Comparison of ENCODE assay signal across 25 cellular contexts in the genomic region with DNA sequence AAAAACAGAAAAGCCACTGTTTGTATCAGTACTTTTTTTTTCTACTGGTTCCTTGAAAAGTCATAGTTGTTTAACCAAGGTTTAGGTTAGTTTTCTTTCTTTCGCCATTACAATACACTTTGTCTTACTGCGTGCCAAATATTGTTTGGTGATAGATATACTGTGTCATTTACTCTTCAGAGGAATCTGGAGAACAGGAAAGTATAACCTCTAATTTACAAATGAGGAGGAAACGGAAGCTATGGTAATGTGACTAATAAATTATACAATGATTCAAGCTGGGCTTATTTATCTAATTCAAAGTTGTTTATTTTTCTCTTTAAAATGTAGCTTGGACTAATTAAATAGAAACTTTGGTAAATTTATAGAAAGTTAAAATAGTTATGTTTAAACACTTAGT.
"Had no signal": no experiment of that assay in that cellular context is flagged by ENCODE, and none has a peak within 500 bp of the region (broad histone marks: within the 10 kb centered on the region; RNA-seq: fewer than 3 reads in every experiment).

No MANE protein-coding gene starts in this region.

- H3K27ac Mint-ChIP-seq: activated CD4-positive, alpha-beta memory T cell treated with anti-CD3 and anti-CD28 coated beads for 36 hours; activated naive CD4-positive, alpha-beta T cell treated with anti-CD3 and anti-CD28 coated beads for 36 hours; activated T-cell treated with anti-CD3 and anti-CD28 coated beads, Interleukin-2, amount 50 U/mL, for 72 hours; brain; naive thymus-derived CD4-positive, alpha-beta T cell; stimulated activated memory B cell treated with anti-CD40 and anti-IgM and Interleukin-4, amounts not matched to agents 10 μg/mL and 1 μg/mL and 100 μg/mL, for 72 hours had no signal

- H3K27me3 Mint-ChIP-seq: activated CD4-positive, alpha-beta memory T cell treated with anti-CD3 and anti-CD28 coated beads for 36 hours; naive thymus-derived CD4-positive, alpha-beta T cell; stimulated activated memory B cell treated with anti-CD40 and anti-IgM and Interleukin-4, amounts not matched to agents 10 μg/mL and 1 μg/mL and 100 μg/mL, for 72 hours had no signal

- H3K27me3 ChIP-seq: esophagus squamous epithelium, gastrocnemius medialis, stomach, suprapubic skin, transverse colon, uterus had no signal

- H3K4me3 Mint-ChIP-seq: activated CD4-positive, alpha-beta memory T cell treated with anti-CD3 and anti-CD28 coated beads for 36 hours; activated naive CD4-positive, alpha-beta T cell treated with anti-CD3 and anti-CD28 coated beads for 36 hours; activated T-cell treated with anti-CD3 and anti-CD28 coated beads, Interleukin-2, amount 50 U/mL, for 72 hours; brain; naive thymus-derived CD4-positive, alpha-beta T cell; neural crest cell; stimulated activated memory B cell treated with anti-CD40 and anti-IgM and Interleukin-4, amounts not matched to agents 10 μg/mL and 1 μg/mL and 100 μg/mL, for 72 hours had no signal

- H3K4me1 Mint-ChIP-seq: brain; naive thymus-derived CD4-positive, alpha-beta T cell; neural crest cell; stimulated activated memory B cell treated with anti-CD40 and anti-IgM and Interleukin-4, amounts not matched to agents 10 μg/mL and 1 μg/mL and 100 μg/mL, for 72 hours had no signal

- H3K27ac ChIP-seq: esophagus squamous epithelium, gastrocnemius medialis, suprapubic skin, transverse colon, uterus had no signal

- ATAC-seq: activated T-cell treated with anti-CD3 and anti-CD28 coated beads, Interleukin-2, amount 50 U/mL, for 72 hours; gastrocnemius medialis; left colon; naive thymus-derived CD4-positive, alpha-beta T cell; sciatic nerve; stimulated activated memory B cell treated with anti-CD40 and anti-IgM and Interleukin-4, amounts not matched to agents 10 μg/mL and 1 μg/mL and 100 μg/mL, for 72 hours had no signal

- H3K36me3 ChIP-seq: esophagus squamous epithelium, gastrocnemius medialis, stomach, suprapubic skin, transverse colon, uterus had no signal

- H3K4me3 ChIP-seq: esophagus squamous epithelium, gastrocnemius medialis, stomach, suprapubic skin, transverse colon, uterus had no signal

- H3K4me1 ChIP-seq: esophagus squamous epithelium, gastrocnemius medialis, stomach, suprapubic skin, transverse colon, uterus had no signal

- DNase-seq: activated CD4-positive, alpha-beta memory T cell treated with anti-CD3 and anti-CD28 coated beads for 36 hours; activated CD4-positive, alpha-beta T cell treated with anti-CD3 and anti-CD28 coated beads for 48 hours; activated effector memory CD4-positive, alpha-beta T cell treated with Interleukin-2 at 50 U/mL for 16 hours; activated naive CD4-positive, alpha-beta T cell treated with anti-CD3 and anti-CD28 coated beads for 36 hours; activated T-cell treated with anti-CD3 and anti-CD28 coated beads, Interleukin-2, amount 50 U/mL, for 72 hours; central memory CD4-positive, alpha-beta T cell; dermis blood vessel endothelial cell; effector CD8-positive, alpha-beta T cell; esophagus squamous epithelium; gastrocnemius medialis; head of caudate nucleus; left colon; naive thymus-derived CD4-positive, alpha-beta T cell; occipital lobe; posterior cingulate gyrus; small intestine; stimulated activated CD4-positive, alpha-beta T cell treated with anti-CD3 and anti-CD28 coated beads, Interleukin-15, amount 100 ng/mL, for 24 hours; stomach; transverse colon; uterus had no signal

- H3K36me3 Mint-ChIP-seq: activated CD4-positive, alpha-beta memory T cell treated with anti-CD3 and anti-CD28 coated beads for 36 hours; brain; naive thymus-derived CD4-positive, alpha-beta T cell; stimulated activated memory B cell treated with anti-CD40 and anti-IgM and Interleukin-4, amounts not matched to agents 10 μg/mL and 1 μg/mL and 100 μg/mL, for 72 hours had no signal

- H3K9me3 ChIP-seq: esophagus squamous epithelium, gastrocnemius medialis, stomach, suprapubic skin, transverse colon, uterus had no signal
